In genomic region chr14:54787263-54787662, GRCh38 we compare ENCODE assay signal across 1 cellular context.
TF ChIP-seq lines count a peak whose summit lies in the region.

No MANE protein-coding gene starts in this region.

TF ChIP-seq in HepG2, 621 proteins besides CTCF, POLR2A, EP300 and RAD21 (continued from another document):
- TF ChIP-seq DZIP1 (CRISPR knock-in tag; IDR thresholded peaks at IDR 0.05) (no peak), NFYB (CRISPR knock-in tag; IDR thresholded peaks at IDR 0.05) (no peak), ZNF367 (CRISPR knock-in tag; IDR thresholded peaks at IDR 0.05; ENCODE audit: borderline replicate concordance) (no peak), PRDM10 (CRISPR knock-in tag; IDR thresholded peaks at IDR 0.05; ENCODE audit: low read depth) (no peak), RFX1 (IDR thresholded peaks at IDR 0.05) (no peak), ZNF781 (CRISPR knock-in tag; IDR thresholded peaks at IDR 0.05; ENCODE audit: borderline replicate concordance, not compliant biosample characterization) (no peak)
- TF ChIP-seq, protein P1, sequence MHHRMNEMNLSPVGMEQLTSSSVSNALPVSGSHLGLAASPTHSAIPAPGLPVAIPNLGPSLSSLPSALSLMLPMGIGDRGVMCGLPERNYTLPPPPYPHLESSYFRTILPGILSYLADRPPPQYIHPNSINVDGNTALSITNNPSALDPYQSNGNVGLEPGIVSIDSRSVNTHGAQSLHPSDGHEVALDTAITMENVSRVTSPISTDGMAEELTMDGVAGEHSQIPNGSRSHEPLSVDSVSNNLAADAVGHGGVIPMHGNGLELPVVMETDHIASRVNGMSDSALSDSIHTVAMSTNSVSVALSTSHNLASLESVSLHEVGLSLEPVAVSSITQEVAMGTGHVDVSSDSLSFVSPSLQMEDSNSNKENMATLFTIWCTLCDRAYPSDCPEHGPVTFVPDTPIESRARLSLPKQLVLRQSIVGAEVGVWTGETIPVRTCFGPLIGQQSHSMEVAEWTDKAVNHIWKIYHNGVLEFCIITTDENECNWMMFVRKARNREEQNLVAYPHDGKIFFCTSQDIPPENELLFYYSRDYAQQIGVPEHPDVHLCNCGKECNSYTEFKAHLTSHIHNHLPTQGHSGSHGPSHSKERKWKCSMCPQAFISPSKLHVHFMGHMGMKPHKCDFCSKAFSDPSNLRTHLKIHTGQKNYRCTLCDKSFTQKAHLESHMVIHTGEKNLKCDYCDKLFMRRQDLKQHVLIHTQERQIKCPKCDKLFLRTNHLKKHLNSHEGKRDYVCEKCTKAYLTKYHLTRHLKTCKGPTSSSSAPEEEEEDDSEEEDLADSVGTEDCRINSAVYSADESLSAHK (CRISPR knock-in tag; IDR thresholded peaks at IDR 0.05; ENCODE audit: borderline replicate concordance): no peak
